ENCODE assay signal across 9 cellular contexts in genomic region chr20:10654630-10655029, GRCh38. TPM values are rescaled to one million over a fixed set of nuclear protein-coding genes. Genes with fewer than 3 reads are reported as not detected.
DNase-seq lines count a peak whose midpoint lies in the region; ATAC-seq, FAIRE-seq and TF ChIP-seq lines count a peak whose summit lies in the region.
"Had no signal": no experiment of that assay in that cellular context is flagged by ENCODE, and none has a peak within 500 bp of the region (broad histone marks: within the 10 kb centered on the region; RNA-seq: fewer than 3 reads in every experiment).

No MANE protein-coding gene starts in this region.

- H3K36me3 Mint-ChIP-seq in progenitor cell of endocrine pancreas (ENCODE audit: insufficient read depth), result peaks cover 67% of the 10 kb centered on the region

- peak; percentile 92 for DNase-seq in bronchial epithelial cell (ENCODE audit: low read depth)
- DNase-seq in progenitor cell of endocrine pancreas (ENCODE audit: low spot score, unreplicated experiment), result no peak
- no peak for DNase-seq in NOMO-1 (lab: John Stamatoyannopoulos, UW; ENCODE audit: unreplicated experiment in 2 of 2)
- no peak for DNase-seq in NCI-H146 (lab: John Stamatoyannopoulos, UW)
- DNase-seq in HUDEP-2 (lab: John Stamatoyannopoulos, UW; ENCODE audit: unreplicated experiment in 76 of 76), result no peak
- DNase-seq in dedifferentiated amniotic fluid mesenchymal stem cell (ENCODE audit: extremely low spot score), result no peak

- no peaks in the 10 kb centered on the region for H3K27me3 Mint-ChIP-seq in progenitor cell of endocrine pancreas

- peaks cover 45% of the 10 kb centered on the region for H3K36me3 ChIP-seq in bronchial epithelial cell (ENCODE audit: control insufficient read depth, insufficient read depth, low read length)

- ATAC-seq in GM18867 (IDR thresholded peaks at IDR 0.05; ENCODE audit: unreplicated experiment), result peak; percentile 80
- ATAC-seq in HG02852 (IDR thresholded peaks at IDR 0.05; ENCODE audit: unreplicated experiment), result peak; percentile 72
- ATAC-seq: Panc1 had no signal

- peak overlapping the region; percentile 86 for H3K27ac Mint-ChIP-seq in progenitor cell of endocrine pancreas

- peaks cover 56% of the 10 kb centered on the region for H3K4me1 Mint-ChIP-seq in progenitor cell of endocrine pancreas (ENCODE audit: low read depth)

- H3K27me3 ChIP-seq in bronchial epithelial cell (ENCODE audit: control insufficient read depth, insufficient read depth, low read length), result no peaks in the 10 kb centered on the region

- H3K4me3 ChIP-seq in bronchial epithelial cell (ENCODE audit: low read depth, low read length), result no peak overlapping the region

- FAIRE-seq in bronchial epithelial cell (lab: Jason Lieb, UNC), result no peak

- H3K9me3 Mint-ChIP-seq in progenitor cell of endocrine pancreas (ENCODE audit: low read depth), result no peaks in the 10 kb centered on the region

- TF ChIP-seq CTCF in bronchial epithelial cell (IDR thresholded peaks at IDR 0.05; ENCODE audit: insufficient read depth, low read length, severe bottlenecking), result no peak
- no peak for TF ChIP-seq CTCF in progenitor cell of endocrine pancreas (IDR thresholded peaks at IDR 0.05; ENCODE audit: unreplicated experiment)

- H3K4me3 Mint-ChIP-seq in progenitor cell of endocrine pancreas (ENCODE audit: low read depth), result peak overlapping the region; percentile 25

RNA-seq across cellular contexts. Expression of gene JAG1, which starts 19.2 kb away (rescaled TPM):
- total RNA-seq in bronchial epithelial cell (225 and 310 TPM in 2 replicates), progenitor cell of endocrine pancreas (260 and 277 TPM in 2 replicates)
